In genomic region chr2:24920813-24921441, GRCh38 we compare ENCODE assay signal across 7 cellular contexts. TPM values are rescaled to one million over a fixed set of nuclear protein-coding genes. Genes with fewer than 3 reads are reported as not detected.
DNase-seq lines count a peak whose midpoint lies in the region; TF ChIP-seq lines count a peak whose summit lies in the region.

No MANE protein-coding gene starts in this region.

- TF ChIP-seq CTCF in hepatocyte (IDR thresholded peaks at IDR 0.05; ENCODE audit: poor library complexity) (peak; percentile 33), spleen (IDR thresholded peaks at IDR 0.05 in 8 of 11, conservative IDR thresholded peaks at IDR 0.05 in 3 of 11) (no peak)

- H3K27me3 ChIP-seq in hepatocyte (no peaks in the 10 kb centered on the region), spleen (replicated peaks in 1 of 7) (peaks cover 0 to 15% (median 0%) of the 10 kb centered on the region in 7 donors)

- intact Hi-C loops in spleen (cut with DNase I; ENCODE audit: low total_unique reads), result no loop called here

- TF ChIP-seq POLR2A in spleen (IDR thresholded peaks at IDR 0.05), result no peak

- H3K4me2 ChIP-seq in hepatocyte, result peak overlapping the region; percentile 96

- 32% methylated on average over 13 of the region's 13 CpGs for WGBS in hepatocyte (ENCODE audit: low lambda C conversion rate, missing lambda C conversion rate)
- WGBS in spleen, 5 donors, result 28 to 41% (median 36%) methylated on average over 13 of the region's 13 CpGs

- peak overlapping the region; percentile 75 for H3K4me3 ChIP-seq in GM08714 (ENCODE audit: low read length)
- H3K4me3 ChIP-seq in hepatocyte, result peak overlapping the region; percentile 75
- H3K4me3 ChIP-seq in spleen, result peak overlapping the region; percentile 37 to 87 (median 61)

- H4K20me1 ChIP-seq in hepatocyte (ENCODE audit: insufficient read depth, poor library complexity, severe bottlenecking), result no peaks in the 10 kb centered on the region

- H3K9me2 ChIP-seq in hepatocyte (replicated peaks; ENCODE audit: insufficient read depth), result no peaks in the 10 kb centered on the region

- H3K9me3 ChIP-seq in hepatocyte (ENCODE audit: low read depth) (no peaks in the 10 kb centered on the region), spleen (no peaks in the 10 kb centered on the region)

- H2AFZ ChIP-seq in hepatocyte, result peak overlapping the region; percentile 88

- H3K79me2 ChIP-seq in hepatocyte, result no peaks in the 10 kb centered on the region

- H3K36me3 ChIP-seq in hepatocyte (replicated peaks; ENCODE audit: insufficient read depth, low read depth) (no peaks in the 10 kb centered on the region), spleen (peaks cover 0 to 8% (median 0%) of the 10 kb centered on the region in 6 donors)

- H3K27ac ChIP-seq in hepatocyte (no peak overlapping the region), spleen (peak overlapping the region in 5 of 8 donors; percentile 28 to 80 (median 59))

- H3K4me1 ChIP-seq in hepatocyte (ENCODE audit: insufficient read depth) (no peaks in the 10 kb centered on the region), spleen (peaks cover 8 to 40% (median 30%) of the 10 kb centered on the region in 6 donors)

- DNase-seq in HuH-7.5 (ENCODE audit: low spot score), result peak; percentile 75
- peak; percentile 38 for DNase-seq in activated CD4-positive, alpha-beta T cell treated with anti-CD3 and anti-CD28 coated beads for 48 hours
- no peak for DNase-seq in hepatocyte (ENCODE audit: low spot score)
- DNase-seq in spleen, result peak; percentile 15
- DNase-seq in activated gamma-delta T cell (lab: John Stamatoyannopoulos, UW), result no peak
- DNase-seq in NCI-H1417 treated with DMSO at 0.1 percent for 48 hours (lab: John Stamatoyannopoulos, UW), result no peak

RNA-seq across cellular contexts. Expression of gene ADCY3, which starts 0.9 kb away (rescaled TPM):
- 8.5 and 15.0 TPM in 2 replicates for total RNA-seq in hepatocyte
- polyA plus RNA-seq in hepatocyte, result 13.8 and 20.0 TPM in 2 replicates
- 10 to 100 TPM; 39.6 to 61.5 (median 58.2) TPM for total RNA-seq in spleen
- 10 to 100 TPM; 36.5 to 53.1 (median 42.4) TPM for polyA plus RNA-seq in spleen

RNA-seq across cellular contexts. Expression of gene DNAJC27, which starts 50.8 kb away (rescaled TPM):
- 4.4 and 6.9 TPM in 2 replicates for total RNA-seq in hepatocyte
- polyA plus RNA-seq in hepatocyte, result 4.3 and 6.6 TPM in 2 replicates
- 10 to 100 TPM in 1 of 7 donors, 1 to 10 TPM in 6; 4.6 to 10.5 (median 8.0) TPM for total RNA-seq in spleen
- polyA plus RNA-seq in spleen, result 1 to 10 TPM; 1.7 to 3.0 (median 2.2) TPM

Comparison
In these comparisons a context has a peak if more than half of its experiments do, and no peak if none do; other contexts are left out.
1. DNase-seq: peak in HuH-7.5 (single experiment), activated CD4-positive, alpha-beta T cell treated with anti-CD3 and anti-CD28 coated beads for 48 hours (single experiment) and spleen (single experiment); none in hepatocyte (single experiment), activated gamma-delta T cell (single experiment) and NCI-H1417 treated with DMSO at 0.1 percent for 48 hours (single experiment).
2. Peak in every context shown above with its lines, with median percentiles within 50 percentile points of each other: H3K4me3 ChIP-seq.